ENCODE assay signal across 30 cellular contexts in genomic region chr11:1694846-1695547, GRCh38. TPM values are rescaled to one million over a fixed set of nuclear protein-coding genes. Genes with fewer than 3 reads are reported as not detected.
"Had no signal": no experiment of that assay in that cellular context is flagged by ENCODE, and none has a peak within 500 bp of the region (broad histone marks: within the 10 kb centered on the region; RNA-seq: fewer than 3 reads in every experiment).

No MANE protein-coding gene starts in this region.

- H3K4me3 Mint-ChIP-seq: nephron progenitor cell; stimulated activated naive B cell treated with anti-CD40 and anti-IgM and Interleukin-4, amounts not matched to agents 10 μg/mL and 1 μg/mL and 100 μg/mL, for 72 hours had no signal

- H3K36me3 ChIP-seq: gastrocnemius medialis, ovary, sigmoid colon, stomach, thyroid gland, vagina had no signal

- DNase-seq: dorsolateral prefrontal cortex; effector CD4-positive, alpha-beta T cell; foreskin fibroblast; gastrocnemius medialis; head of caudate nucleus; mesendoderm; naive thymus-derived CD8-positive, alpha-beta T cell; nephron progenitor cell; occipital lobe; psoas muscle; sigmoid colon; stimulated activated CD4-positive, alpha-beta T cell treated with anti-CD3 and anti-CD28 coated beads, Interleukin-4, amount 100 ng/mL, for 4 hours; stimulated activated naive B cell treated with anti-CD40 and anti-IgM and Interleukin-4, amounts not matched to agents 10 μg/mL and 1 μg/mL and 100 μg/mL, for 72 hours; stomach; trophoblast cell had no signal

- H3K9me3 ChIP-seq: gastrocnemius medialis, ovary, psoas muscle, sigmoid colon, stomach, thyroid gland, vagina had no signal

- H3K36me3 Mint-ChIP-seq: naive thymus-derived CD8-positive, alpha-beta T cell; stimulated activated naive B cell treated with anti-CD40 and anti-IgM and Interleukin-4, amounts not matched to agents 10 μg/mL and 1 μg/mL and 100 μg/mL, for 72 hours had no signal

- H3K27ac ChIP-seq: epithelial cell of prostate, gastrocnemius medialis, ovary, psoas muscle, sigmoid colon, stomach, thyroid gland had no signal

- H3K27ac Mint-ChIP-seq: nephron progenitor cell; stimulated activated naive B cell treated with anti-CD40 and anti-IgM and Interleukin-4, amounts not matched to agents 10 μg/mL and 1 μg/mL and 100 μg/mL, for 72 hours had no signal

- FAIRE-seq: keratinocyte had no signal

- ATAC-seq: gastrocnemius medialis; naive thymus-derived CD8-positive, alpha-beta T cell had no signal

- H3K27me3 ChIP-seq: gastrocnemius medialis, ovary, thyroid gland, vagina had no signal

- H3K4me3 ChIP-seq: gastrocnemius medialis, ovary, psoas muscle, sigmoid colon, thyroid gland had no signal

RNA-seq across cellular contexts. Expression of gene KRTAP5-6, which starts 2.0 kb away (rescaled TPM):
- total RNA-seq: esophagus mucosa; gastrocnemius medialis; glomerular endothelial cell; lung microvascular endothelial cell; myocyte; naive thymus-derived CD8-positive, alpha-beta T cell; occipital lobe; ovary; psoas muscle; renal cortical epithelial cell; right cardiac atrium; sigmoid colon; skeletal muscle tissue; stomach; subcutaneous adipose tissue; temporal lobe; thyroid gland; ureter; vagina had no signal
- polyA plus RNA-seq: keratinocyte; naive thymus-derived CD8-positive, alpha-beta T cell; ovary; psoas muscle; right cardiac atrium; sigmoid colon; stomach had no signal

RNA-seq across cellular contexts. Expression of gene IFITM10, which starts 55.4 kb away (rescaled TPM):
- total RNA-seq: glomerular endothelial cell, skeletal muscle tissue had no signal
